Comparison of ENCODE assay signal across 1 cellular context in the genomic region with DNA sequence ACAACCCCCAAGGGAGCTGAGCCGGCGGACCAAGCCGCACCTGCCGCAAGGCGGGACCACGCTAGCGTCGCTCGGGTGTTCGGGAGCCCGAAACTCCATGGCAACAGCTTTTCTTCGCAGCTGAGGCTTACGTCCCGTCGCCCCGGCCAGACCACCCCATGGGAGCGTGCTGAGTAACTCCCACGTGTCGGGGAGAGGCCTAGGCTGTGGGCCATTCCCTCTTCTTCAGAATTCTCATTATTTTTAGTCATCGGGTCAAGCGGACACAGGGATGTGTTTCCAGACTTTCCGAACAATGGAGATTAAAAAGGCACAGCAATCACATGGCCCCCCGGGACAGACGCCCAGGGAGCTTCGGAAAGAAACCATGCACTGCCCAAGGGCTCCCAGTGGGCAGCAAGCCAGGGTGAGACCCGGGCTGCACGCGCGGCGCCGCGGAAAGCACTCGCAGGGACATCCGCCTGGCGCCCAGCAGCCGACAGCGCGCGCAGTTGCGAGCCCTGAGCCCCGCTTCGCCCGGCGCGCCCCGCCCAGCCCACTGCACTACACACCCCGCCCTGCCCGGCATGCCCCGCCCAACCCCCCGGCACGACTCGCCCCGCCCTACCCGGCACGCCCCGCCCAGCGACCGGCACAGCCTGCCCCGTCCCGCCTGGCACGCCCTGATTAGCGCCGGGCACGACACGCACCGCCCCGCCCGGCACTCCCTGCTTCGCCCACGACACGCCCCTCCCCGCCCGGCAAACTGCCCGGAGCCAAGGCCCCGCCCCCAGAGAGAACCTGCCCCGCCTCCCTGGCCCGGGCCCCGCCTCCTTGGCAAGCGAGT.
A peak's percentile ranks its signal among the peaks of the same experiment; 100 is the strongest.
TF ChIP-seq lines count a peak whose summit lies in the region.

No MANE protein-coding gene starts in this region.

TF ChIP-seq in K562, 482 proteins besides CTCF, POLR2A, EP300 and RAD21 (continues in another document):
- TF ChIP-seq, protein P1, sequence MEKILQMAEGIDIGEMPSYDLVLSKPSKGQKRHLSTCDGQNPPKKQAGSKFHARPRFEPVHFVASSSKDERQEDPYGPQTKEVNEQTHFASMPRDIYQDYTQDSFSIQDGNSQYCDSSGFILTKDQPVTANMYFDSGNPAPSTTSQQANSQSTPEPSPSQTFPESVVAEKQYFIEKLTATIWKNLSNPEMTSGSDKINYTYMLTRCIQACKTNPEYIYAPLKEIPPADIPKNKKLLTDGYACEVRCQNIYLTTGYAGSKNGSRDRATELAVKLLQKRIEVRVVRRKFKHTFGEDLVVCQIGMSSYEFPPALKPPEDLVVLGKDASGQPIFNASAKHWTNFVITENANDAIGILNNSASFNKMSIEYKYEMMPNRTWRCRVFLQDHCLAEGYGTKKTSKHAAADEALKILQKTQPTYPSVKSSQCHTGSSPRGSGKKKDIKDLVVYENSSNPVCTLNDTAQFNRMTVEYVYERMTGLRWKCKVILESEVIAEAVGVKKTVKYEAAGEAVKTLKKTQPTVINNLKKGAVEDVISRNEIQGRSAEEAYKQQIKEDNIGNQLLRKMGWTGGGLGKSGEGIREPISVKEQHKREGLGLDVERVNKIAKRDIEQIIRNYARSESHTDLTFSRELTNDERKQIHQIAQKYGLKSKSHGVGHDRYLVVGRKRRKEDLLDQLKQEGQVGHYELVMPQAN (IDR thresholded peaks at IDR 0.05; ENCODE audit: borderline replicate concordance) = 0 out of 2 replicates have a peak, but pooled peaks have one; percentile 15
- TF ChIP-seq YY1 (IDR thresholded peaks at IDR 0.05; ENCODE audit: borderline replicate concordance in 1 of 3, control insufficient read depth in 1 of 3, extremely low read depth in 1 of 3, insufficient read depth in 3 of 3, insufficient read length in 1 of 3, insufficient replicate concordance in 2 of 3, low read depth in 1 of 3, low read length in 2 of 3) = peak in 1 of 3 experiments; percentile 33
- peak; percentile 75; the same call in 1 of the 2 replicates for TF ChIP-seq MYNN (IDR thresholded peaks at IDR 0.05)
- no peak for TF ChIP-seq MYNN (CRISPR knock-in tag; IDR thresholded peaks at IDR 0.05)
- no peak for TF ChIP-seq ZNF184 (CRISPR knock-in tag; IDR thresholded peaks at IDR 0.05)
- TF ChIP-seq, protein P2, sequence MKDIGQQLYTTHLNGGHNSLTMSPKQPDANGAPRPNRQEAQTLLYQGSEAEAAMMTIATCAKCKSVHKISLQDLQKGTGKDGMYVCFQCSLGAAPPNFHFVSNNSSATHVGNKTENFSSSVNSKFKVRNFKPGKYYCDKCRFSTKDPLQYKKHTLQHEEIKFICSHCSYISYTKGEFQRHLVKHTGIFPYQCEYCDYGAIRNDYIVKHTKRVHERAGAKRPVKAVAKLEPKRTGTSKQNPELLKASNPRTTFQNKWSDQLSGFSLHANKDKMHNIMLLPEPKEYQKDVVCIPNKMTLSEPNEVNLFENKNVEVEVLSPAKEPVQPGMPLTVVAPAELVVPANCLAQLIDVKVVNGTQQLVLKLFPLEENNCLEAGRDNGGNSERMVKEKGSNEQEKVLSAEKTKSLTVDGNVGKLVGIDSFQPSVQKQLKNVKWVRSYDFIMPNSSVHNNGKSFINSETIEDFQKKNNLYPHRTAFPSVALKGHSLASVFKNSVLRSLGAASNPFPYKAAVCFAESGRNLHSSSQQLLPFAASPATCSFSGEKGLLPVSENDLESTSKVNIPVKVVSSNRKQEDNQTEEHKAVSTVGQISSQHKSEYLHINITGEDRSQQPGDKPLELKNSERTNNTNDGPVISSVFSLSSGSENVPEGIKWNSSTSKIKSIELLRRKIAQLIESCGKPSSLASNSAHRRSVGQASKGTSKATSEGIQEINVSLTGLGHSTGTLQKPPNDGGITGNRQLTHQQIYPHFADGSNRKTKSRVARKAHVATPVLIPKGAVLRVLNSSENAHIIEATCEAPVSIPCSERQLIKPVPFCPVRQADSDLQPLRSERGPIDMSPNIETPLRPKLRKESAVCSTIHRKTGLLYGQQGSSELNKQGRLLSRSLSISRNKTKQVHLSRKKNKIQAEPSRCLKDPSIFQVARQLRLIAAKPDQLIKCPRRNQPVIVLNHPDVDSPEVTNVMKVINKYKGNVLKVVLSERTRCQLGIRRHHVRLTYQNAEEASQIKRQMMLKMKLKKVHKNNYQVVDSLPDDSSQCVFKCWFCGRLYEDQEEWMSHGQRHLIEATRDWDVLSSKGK (CRISPR knock-in tag; IDR thresholded peaks at IDR 0.05) = no peak
- no peak for TF ChIP-seq PCBP1 (IDR thresholded peaks at IDR 0.05; ENCODE audit: low read depth, low read length, poor library complexity, severe bottlenecking)
- TF ChIP-seq, protein P3, sequence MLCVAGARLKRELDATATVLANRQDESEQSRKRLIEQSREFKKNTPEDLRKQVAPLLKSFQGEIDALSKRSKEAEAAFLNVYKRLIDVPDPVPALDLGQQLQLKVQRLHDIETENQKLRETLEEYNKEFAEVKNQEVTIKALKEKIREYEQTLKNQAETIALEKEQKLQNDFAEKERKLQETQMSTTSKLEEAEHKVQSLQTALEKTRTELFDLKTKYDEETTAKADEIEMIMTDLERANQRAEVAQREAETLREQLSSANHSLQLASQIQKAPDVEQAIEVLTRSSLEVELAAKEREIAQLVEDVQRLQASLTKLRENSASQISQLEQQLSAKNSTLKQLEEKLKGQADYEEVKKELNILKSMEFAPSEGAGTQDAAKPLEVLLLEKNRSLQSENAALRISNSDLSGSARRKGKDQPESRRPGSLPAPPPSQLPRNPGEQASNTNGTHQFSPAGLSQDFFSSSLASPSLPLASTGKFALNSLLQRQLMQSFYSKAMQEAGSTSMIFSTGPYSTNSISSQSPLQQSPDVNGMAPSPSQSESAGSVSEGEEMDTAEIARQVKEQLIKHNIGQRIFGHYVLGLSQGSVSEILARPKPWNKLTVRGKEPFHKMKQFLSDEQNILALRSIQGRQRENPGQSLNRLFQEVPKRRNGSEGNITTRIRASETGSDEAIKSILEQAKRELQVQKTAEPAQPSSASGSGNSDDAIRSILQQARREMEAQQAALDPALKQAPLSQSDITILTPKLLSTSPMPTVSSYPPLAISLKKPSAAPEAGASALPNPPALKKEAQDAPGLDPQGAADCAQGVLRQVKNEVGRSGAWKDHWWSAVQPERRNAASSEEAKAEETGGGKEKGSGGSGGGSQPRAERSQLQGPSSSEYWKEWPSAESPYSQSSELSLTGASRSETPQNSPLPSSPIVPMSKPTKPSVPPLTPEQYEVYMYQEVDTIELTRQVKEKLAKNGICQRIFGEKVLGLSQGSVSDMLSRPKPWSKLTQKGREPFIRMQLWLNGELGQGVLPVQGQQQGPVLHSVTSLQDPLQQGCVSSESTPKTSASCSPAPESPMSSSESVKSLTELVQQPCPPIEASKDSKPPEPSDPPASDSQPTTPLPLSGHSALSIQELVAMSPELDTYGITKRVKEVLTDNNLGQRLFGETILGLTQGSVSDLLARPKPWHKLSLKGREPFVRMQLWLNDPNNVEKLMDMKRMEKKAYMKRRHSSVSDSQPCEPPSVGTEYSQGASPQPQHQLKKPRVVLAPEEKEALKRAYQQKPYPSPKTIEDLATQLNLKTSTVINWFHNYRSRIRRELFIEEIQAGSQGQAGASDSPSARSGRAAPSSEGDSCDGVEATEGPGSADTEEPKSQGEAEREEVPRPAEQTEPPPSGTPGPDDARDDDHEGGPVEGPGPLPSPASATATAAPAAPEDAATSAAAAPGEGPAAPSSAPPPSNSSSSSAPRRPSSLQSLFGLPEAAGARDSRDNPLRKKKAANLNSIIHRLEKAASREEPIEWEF (CRISPR knock-in tag; IDR thresholded peaks at IDR 0.05) = no peak
- no peak for TF ChIP-seq NCOA4 (IDR thresholded peaks at IDR 0.05; ENCODE audit: partially characterized antibody)
- TF ChIP-seq, protein P4, sequence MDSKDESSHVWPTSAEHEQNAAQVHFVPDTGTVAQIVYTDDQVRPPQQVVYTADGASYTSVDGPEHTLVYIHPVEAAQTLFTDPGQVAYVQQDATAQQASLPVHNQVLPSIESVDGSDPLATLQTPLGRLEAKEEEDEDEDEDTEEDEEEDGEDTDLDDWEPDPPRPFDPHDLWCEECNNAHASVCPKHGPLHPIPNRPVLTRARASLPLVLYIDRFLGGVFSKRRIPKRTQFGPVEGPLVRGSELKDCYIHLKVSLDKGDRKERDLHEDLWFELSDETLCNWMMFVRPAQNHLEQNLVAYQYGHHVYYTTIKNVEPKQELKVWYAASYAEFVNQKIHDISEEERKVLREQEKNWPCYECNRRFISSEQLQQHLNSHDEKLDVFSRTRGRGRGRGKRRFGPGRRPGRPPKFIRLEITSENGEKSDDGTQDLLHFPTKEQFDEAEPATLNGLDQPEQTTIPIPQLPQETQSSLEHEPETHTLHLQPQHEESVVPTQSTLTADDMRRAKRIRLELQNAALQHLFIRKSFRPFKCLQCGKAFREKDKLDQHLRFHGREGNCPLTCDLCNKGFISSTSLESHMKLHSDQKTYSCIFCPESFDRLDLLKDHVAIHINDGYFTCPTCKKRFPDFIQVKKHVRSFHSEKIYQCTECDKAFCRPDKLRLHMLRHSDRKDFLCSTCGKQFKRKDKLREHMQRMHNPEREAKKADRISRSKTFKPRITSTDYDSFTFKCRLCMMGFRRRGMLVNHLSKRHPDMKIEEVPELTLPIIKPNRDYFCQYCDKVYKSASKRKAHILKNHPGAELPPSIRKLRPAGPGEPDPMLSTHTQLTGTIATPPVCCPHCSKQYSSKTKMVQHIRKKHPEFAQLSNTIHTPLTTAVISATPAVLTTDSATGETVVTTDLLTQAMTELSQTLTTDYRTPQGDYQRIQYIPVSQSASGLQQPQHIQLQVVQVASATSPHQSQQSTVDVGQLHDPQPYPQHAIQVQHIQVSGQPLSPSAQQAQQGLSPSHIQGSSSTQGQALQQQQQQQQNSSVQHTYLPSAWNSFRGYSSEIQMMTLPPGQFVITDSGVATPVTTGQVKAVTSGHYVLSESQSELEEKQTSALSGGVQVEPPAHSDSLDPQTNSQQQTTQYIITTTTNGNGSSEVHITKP (IDR thresholded peaks at IDR 0.05; ENCODE audit: partially characterized antibody) = peak; percentile 25
- TF ChIP-seq, protein P5, sequence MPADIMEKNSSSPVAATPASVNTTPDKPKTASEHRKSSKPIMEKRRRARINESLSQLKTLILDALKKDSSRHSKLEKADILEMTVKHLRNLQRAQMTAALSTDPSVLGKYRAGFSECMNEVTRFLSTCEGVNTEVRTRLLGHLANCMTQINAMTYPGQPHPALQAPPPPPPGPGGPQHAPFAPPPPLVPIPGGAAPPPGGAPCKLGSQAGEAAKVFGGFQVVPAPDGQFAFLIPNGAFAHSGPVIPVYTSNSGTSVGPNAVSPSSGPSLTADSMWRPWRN (IDR thresholded peaks at IDR 0.05; ENCODE audit: low read depth) = no peak
- TF ChIP-seq HNRNPK (IDR thresholded peaks at IDR 0.05; ENCODE audit: low read depth, low read length, poor library complexity, severe bottlenecking) = no peak
- peak in 1 of 2 experiments; percentile 17; a peak in 1 of 3 replicates for TF ChIP-seq CBX3 (IDR thresholded peaks at IDR 0.05; ENCODE audit: borderline replicate concordance in 1 of 2, low read length in 2 of 2)
- TF ChIP-seq ZSCAN32 (CRISPR knock-in tag; IDR thresholded peaks at IDR 0.05) = no peak
- peak; percentile 58 for TF ChIP-seq ZFX (CRISPR knock-in tag; IDR thresholded peaks at IDR 0.05)
- no peak for TF ChIP-seq MAFK (IDR thresholded peaks at IDR 0.05; ENCODE audit: low read length)
- TF ChIP-seq HMGN3 (IDR thresholded peaks at IDR 0.05; ENCODE audit: borderline replicate concordance, extremely low read depth, insufficient read length, low read depth, low read length) = peak; percentile 69
- TF ChIP-seq BHLHE40 (IDR thresholded peaks at IDR 0.05; ENCODE audit: low read length) = peak; percentile 42; the same call in 1 of the 2 replicates
- TF ChIP-seq, protein P6, sequence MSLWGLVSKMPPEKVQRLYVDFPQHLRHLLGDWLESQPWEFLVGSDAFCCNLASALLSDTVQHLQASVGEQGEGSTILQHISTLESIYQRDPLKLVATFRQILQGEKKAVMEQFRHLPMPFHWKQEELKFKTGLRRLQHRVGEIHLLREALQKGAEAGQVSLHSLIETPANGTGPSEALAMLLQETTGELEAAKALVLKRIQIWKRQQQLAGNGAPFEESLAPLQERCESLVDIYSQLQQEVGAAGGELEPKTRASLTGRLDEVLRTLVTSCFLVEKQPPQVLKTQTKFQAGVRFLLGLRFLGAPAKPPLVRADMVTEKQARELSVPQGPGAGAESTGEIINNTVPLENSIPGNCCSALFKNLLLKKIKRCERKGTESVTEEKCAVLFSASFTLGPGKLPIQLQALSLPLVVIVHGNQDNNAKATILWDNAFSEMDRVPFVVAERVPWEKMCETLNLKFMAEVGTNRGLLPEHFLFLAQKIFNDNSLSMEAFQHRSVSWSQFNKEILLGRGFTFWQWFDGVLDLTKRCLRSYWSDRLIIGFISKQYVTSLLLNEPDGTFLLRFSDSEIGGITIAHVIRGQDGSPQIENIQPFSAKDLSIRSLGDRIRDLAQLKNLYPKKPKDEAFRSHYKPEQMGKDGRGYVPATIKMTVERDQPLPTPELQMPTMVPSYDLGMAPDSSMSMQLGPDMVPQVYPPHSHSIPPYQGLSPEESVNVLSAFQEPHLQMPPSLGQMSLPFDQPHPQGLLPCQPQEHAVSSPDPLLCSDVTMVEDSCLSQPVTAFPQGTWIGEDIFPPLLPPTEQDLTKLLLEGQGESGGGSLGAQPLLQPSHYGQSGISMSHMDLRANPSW (CRISPR knock-in tag; IDR thresholded peaks at IDR 0.05) = no peak
- peak; percentile 40 for TF ChIP-seq NFIC (IDR thresholded peaks at IDR 0.05)
- TF ChIP-seq, protein P7, sequence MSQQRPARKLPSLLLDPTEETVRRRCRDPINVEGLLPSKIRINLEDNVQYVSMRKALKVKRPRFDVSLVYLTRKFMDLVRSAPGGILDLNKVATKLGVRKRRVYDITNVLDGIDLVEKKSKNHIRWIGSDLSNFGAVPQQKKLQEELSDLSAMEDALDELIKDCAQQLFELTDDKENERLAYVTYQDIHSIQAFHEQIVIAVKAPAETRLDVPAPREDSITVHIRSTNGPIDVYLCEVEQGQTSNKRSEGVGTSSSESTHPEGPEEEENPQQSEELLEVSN (IDR thresholded peaks at IDR 0.05; ENCODE audit: borderline replicate concordance in 1 of 2, extremely low read depth in 1 of 2, insufficient read depth in 1 of 2, insufficient read length in 1 of 2, low read depth in 1 of 2, low read length in 1 of 2, poor library complexity in 1 of 2, severe bottlenecking in 1 of 2) = peak; percentile 66 to 91
- no peak for TF ChIP-seq ZKSCAN1 (IDR thresholded peaks at IDR 0.05; ENCODE audit: low read depth, low read length)
- no peak for TF ChIP-seq SMAD4 (CRISPR knock-in tag; conservative IDR thresholded peaks at IDR 0.05)
- TF ChIP-seq, protein P8, sequence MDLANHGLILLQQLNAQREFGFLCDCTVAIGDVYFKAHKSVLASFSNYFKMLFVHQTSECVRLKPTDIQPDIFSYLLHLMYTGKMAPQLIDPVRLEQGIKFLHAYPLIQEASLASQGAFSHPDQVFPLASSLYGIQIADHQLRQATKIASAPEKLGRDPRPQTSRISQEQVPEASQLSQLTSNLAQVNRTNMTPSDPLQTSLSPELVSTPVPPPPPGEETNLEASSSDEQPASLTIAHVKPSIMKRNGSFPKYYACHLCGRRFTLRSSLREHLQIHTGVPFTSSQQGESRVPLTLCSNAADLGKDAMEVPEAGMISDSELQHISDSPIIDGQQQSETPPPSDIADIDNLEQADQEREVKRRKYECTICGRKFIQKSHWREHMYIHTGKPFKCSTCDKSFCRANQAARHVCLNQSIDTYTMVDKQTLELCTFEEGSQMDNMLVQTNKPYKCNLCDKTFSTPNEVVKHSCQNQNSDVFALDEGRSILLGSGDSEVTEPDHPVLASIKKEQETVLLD (IDR thresholded peaks at IDR 0.05) = no peak
- TF ChIP-seq FUS (optimal IDR thresholded peaks at IDR 0.05; ENCODE audit: low read depth, low read length) = no peak
- TF ChIP-seq WHSC1 (IDR thresholded peaks at IDR 0.05; ENCODE audit: low read length) = no peak
- peak; percentile 58; the same call in 1 of the 2 replicates for TF ChIP-seq PHF8 (IDR thresholded peaks at IDR 0.05; ENCODE audit: borderline replicate concordance, low read length)
- TF ChIP-seq CREM (IDR thresholded peaks at IDR 0.05; ENCODE audit: low read depth) = 0 out of 2 replicates have a peak, but pooled peaks have one; percentile 36
- peak; percentile 82 for TF ChIP-seq POLR2G (IDR thresholded peaks at IDR 0.05; ENCODE audit: low read depth, low read length)
- TF ChIP-seq CCNT2 (IDR thresholded peaks at IDR 0.05; ENCODE audit: borderline replicate concordance, extremely low read depth, insufficient read length, low read depth, low read length) = peak; percentile 62
